Comparison of ENCODE assay signal across 8 cellular contexts in the genomic region with DNA sequence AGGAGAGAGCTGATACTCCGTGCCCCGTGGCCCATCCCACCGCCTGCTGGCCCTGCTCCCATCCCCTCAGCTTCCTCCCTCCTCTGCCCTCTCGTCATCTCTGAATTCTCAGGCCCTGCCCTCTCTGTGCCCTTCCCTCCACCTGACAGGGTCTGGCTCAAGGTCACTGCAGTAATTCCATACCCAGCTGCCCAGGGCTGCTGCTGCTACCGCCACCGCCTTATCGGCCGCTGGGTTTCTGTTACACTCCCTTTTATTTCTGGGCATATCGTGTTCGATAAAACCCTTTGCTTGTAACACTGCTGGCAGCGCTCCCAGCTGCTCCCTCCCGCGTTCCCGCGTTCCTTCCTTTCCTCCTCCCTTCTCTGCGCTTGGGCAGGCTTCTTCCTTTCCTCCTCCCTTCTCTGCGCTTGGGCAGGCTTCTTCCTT. TPM values are rescaled to one million over a fixed set of nuclear protein-coding genes. Genes with fewer than 3 reads are reported as not detected.
DNase-seq lines count a peak whose midpoint lies in the region; ATAC-seq and TF ChIP-seq lines count a peak whose summit lies in the region.

No MANE protein-coding gene starts in this region.

- H3K4me1 ChIP-seq in duodenal mucosa (ENCODE audit: control insufficient read depth in 1 of 2, insufficient read depth in 2 of 2, low read length in 2 of 2): peaks cover 52 to 57% of the 10 kb centered on the region in 2 donors
- H3K4me1 ChIP-seq in tibial artery: peaks cover 0 to 32% (median 17%) of the 10 kb centered on the region in 4 donors

- TF ChIP-seq CTCF in tibial artery (IDR thresholded peaks at IDR 0.05): no peak

- H3K36me3 ChIP-seq in duodenal mucosa (ENCODE audit: control insufficient read depth in 1 of 2, insufficient read depth in 2 of 2, low read length in 2 of 2): peaks cover 8 to 9% of the 10 kb centered on the region in 2 donors
- H3K36me3 ChIP-seq in tibial artery: peaks cover 0 to 8% (median 0%) of the 10 kb centered on the region in 3 donors

- intact Hi-C loops in tibial artery (cut with DNase I; ENCODE audit: low total_unique reads): no loop called here

- H3K9me3 ChIP-seq in duodenal mucosa (ENCODE audit: control insufficient read depth in 1 of 2, low read length in 2 of 2) (no peaks in the 10 kb centered on the region), tibial artery (no peaks in the 10 kb centered on the region)

- DNase-seq in Ammon's horn (ENCODE audit: low spot score): peak; percentile 48
- peak; percentile 37 for DNase-seq in NCI-H2029 (lab: John Stamatoyannopoulos, UW)
- peak; percentile 87 for DNase-seq in mucosa of gallbladder (ENCODE audit: low spot score)
- no peak for DNase-seq in stimulated activated CD4-positive, alpha-beta T cell treated with anti-CD3 and anti-CD28 coated beads, Interleukin-12 subunit alpha, Interleukin-12 subunit beta, amount 100 ng/mL, for 4 hours
- DNase-seq in tibial artery: no peak
- DNase-seq in GDM1 (lab: John Stamatoyannopoulos, UW): no peak

- H3K27ac ChIP-seq in duodenal mucosa (ENCODE audit: low read depth, low read length): peak overlapping the region; percentile 92
- no peak overlapping the region for H3K27ac ChIP-seq in tibial artery

- H3K9ac ChIP-seq in duodenal mucosa (ENCODE audit: low read depth in 1 of 2, low read length in 2 of 2): peak overlapping the region; percentile 72 to 87

- peak overlapping the region; percentile 77 to 79 for H3K4me3 ChIP-seq in duodenal mucosa (ENCODE audit: low read depth in 1 of 2, low read length in 2 of 2)
- H3K4me3 ChIP-seq in tibial artery: no peak overlapping the region

- no peak for ATAC-seq in HG02588 (IDR thresholded peaks at IDR 0.05; ENCODE audit: unreplicated experiment)

- H3K27me3 ChIP-seq in duodenal mucosa (ENCODE audit: control insufficient read depth in 1 of 2, insufficient read depth in 2 of 2, low read length in 2 of 2) (peaks cover 7 to 16% of the 10 kb centered on the region in 2 donors), tibial artery (peaks cover 2 to 60% of the 10 kb centered on the region in 2 donors)

RNA-seq across cellular contexts. Expression of a gene that starts 1.2 kb away (rescaled TPM):
- 92.7 TPM for total RNA-seq in mucosa of gallbladder

RNA-seq across cellular contexts. Expression of a gene that starts 13.2 kb away (rescaled TPM):
- total RNA-seq in mucosa of gallbladder: 70.0 TPM

RNA-seq across cellular contexts. Expression of a gene that starts 25.5 kb away (rescaled TPM):
- 4.6 TPM for total RNA-seq in mucosa of gallbladder

RNA-seq across cellular contexts. Expression of a gene that starts 26.8 kb away (rescaled TPM):
- 0.26 TPM for total RNA-seq in mucosa of gallbladder

RNA-seq across cellular contexts. Expression of a gene that starts 55.1 kb away (rescaled TPM):
- 35.4 TPM for total RNA-seq in mucosa of gallbladder

Comparison
In these comparisons a context has a peak if more than half of its experiments do, and no peak if none do; other contexts are left out.
1. DNase-seq: peak in Ammon's horn (single experiment), NCI-H2029 (single experiment) and mucosa of gallbladder (single experiment); none in stimulated activated CD4-positive, alpha-beta T cell treated with anti-CD3 and anti-CD28 coated beads, Interleukin-12 subunit alpha, Interleukin-12 subunit beta, amount 100 ng/mL, for 4 hours (single experiment), tibial artery (0 of 2) and GDM1 (single experiment).
2. H3K4me3 ChIP-seq: peak in duodenal mucosa (2 of 2); none in tibial artery (0 of 2).